ENCODE assay signal across 11 cellular contexts in the genomic region with DNA sequence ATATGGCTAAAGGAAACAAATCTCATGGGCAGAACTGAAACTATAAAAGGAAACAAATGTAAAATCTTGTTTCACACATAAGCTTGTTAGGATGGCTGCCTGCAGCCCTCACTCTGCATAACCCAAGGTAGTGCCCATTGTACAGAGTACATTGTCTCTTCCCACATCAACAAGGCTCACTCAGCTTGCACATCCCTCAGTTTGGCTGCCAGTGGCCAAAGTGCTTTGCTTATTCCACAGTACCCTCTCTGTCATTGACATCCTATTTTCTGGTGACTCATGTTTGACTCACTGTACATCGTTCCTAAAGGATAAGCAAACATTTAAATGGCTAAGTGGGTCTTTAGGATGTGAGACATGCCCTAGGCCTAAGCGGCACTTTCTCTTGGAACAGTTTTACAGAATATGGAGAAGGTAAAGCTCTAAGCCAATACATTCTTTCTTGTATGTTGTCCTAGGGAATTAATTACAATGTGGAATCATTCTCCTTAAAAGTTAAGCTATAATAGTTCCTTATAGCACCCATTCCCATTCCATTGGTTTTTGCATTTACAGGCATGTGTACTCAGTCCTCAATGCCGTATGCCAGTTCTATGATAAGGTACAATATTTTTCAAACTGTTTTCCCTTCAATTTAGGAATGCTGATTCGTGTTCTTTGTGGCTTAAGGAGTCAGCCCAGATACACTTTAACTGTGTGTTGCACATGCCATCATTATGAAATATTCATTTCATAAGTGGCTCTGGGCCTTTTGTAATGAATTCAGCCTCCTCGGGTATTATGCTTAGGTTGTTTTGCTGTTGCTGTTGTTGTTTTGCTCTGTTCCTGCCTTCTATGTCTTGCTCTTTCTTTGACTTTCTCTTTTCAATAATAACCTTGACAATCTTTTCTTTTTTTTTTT.
DNase-seq lines count a peak whose midpoint lies in the region; ATAC-seq, FAIRE-seq and TF ChIP-seq lines count a peak whose summit lies in the region.
"Had no signal": no experiment of that assay in that cellular context is flagged by ENCODE, and none has a peak within 500 bp of the region (broad histone marks: within the 10 kb centered on the region; RNA-seq: fewer than 3 reads in every experiment).

No MANE protein-coding gene starts in this region.

- H3K4me3 ChIP-seq in AG10803 (ENCODE audit: low read length) = no peak overlapping the region
- H3K4me3 ChIP-seq: coronary artery had no signal

- TF ChIP-seq CTCF in AG10803 (conservative IDR thresholded peaks at IDR 0.05; ENCODE audit: low read length) = no peak

- no peak for ATAC-seq in GM18505 (IDR thresholded peaks at IDR 0.05; ENCODE audit: unreplicated experiment)

- FAIRE-seq in H54 (lab: Jason Lieb, UNC) = peak; percentile 100

- peak; percentile 40 for DNase-seq in AG10803 (ENCODE audit: low read depth)
- DNase-seq in H54 (ENCODE audit: insufficient read length, low spot score) = peak; percentile 37
- DNase-seq in T1000 (lab: John Stamatoyannopoulos, UW) = peak; percentile 22
- DNase-seq in iris pigment epithelial cell (ENCODE audit: low read depth) = peak; percentile 55
- no peak for DNase-seq in activated CD4-positive, CD25-positive, alpha-beta regulatory T cell treated with anti-CD3 and anti-CD28 coated beads, Interleukin-2, amount 50 U/mL, for 72 hours
- DNase-seq in hippocampal formation (lab: John Stamatoyannopoulos, UW) = no peak
- no peak for DNase-seq in germinal center (ENCODE audit: low spot score)
- DNase-seq: activated T-cell treated with anti-CD3 and anti-CD28 coated beads, Interleukin-2, amount 50 U/mL, for 48 hours; NCI-H526 treated with DMSO at 0.1 percent for 48 hours had no signal

- TF ChIP-seq POLR2A in H54 (IDR thresholded peaks at IDR 0.05; ENCODE audit: low read depth, low read length) (no peak), GM18505 (IDR thresholded peaks at IDR 0.05; ENCODE audit: borderline replicate concordance, extremely low read depth, insufficient read depth, insufficient read length) (no peak)

Comparison
In these comparisons a context has a peak if more than half of its experiments do, and no peak if none do; other contexts are left out.
1. DNase-seq: peak in AG10803 (single experiment), H54 (single experiment), T1000 (single experiment) and iris pigment epithelial cell (single experiment); none in activated CD4-positive, CD25-positive, alpha-beta regulatory T cell treated with anti-CD3 and anti-CD28 coated beads, Interleukin-2, amount 50 U/mL, for 72 hours (single experiment), hippocampal formation (0 of 2) and germinal center (single experiment).